Comparison of ENCODE assay signal across 8 cellular contexts in genomic region chr12:92827836-92828431, GRCh38.
A peak's percentile ranks its signal among the peaks of the same experiment; 100 is the strongest.
DNase-seq lines count a peak whose midpoint lies in the region; ATAC-seq, FAIRE-seq and TF ChIP-seq lines count a peak whose summit lies in the region.

No MANE protein-coding gene starts in this region.

- no peak for TF ChIP-seq EP300 in sigmoid colon (IDR thresholded peaks at IDR 0.05)

- no peak overlapping the region for H3K27ac ChIP-seq in sigmoid colon

- intact Hi-C loops in mucosa of descending colon (cut with DNase I, micrococcal nuclease): no loop called here
- intact Hi-C loops in sigmoid colon (cut with DNase I): no loop called here

- ATAC-seq in mucosa of descending colon (peak; percentile 62), HG03025 (IDR thresholded peaks at IDR 0.05; ENCODE audit: low FRiP score, unreplicated experiment) (no peak)

- TF ChIP-seq POLR2A in sigmoid colon (IDR thresholded peaks at IDR 0.05): no peak

- no peak for FAIRE-seq in D721Med (lab: Jason Lieb, UNC)

- no peak overlapping the region for H3K4me3 ChIP-seq in cardiac fibroblast (replicated peaks in 1 of 2; ENCODE audit: low read depth in 2 of 2, low read length in 2 of 2)
- no peak overlapping the region for H3K4me3 ChIP-seq in mucosa of descending colon
- no peak overlapping the region for H3K4me3 ChIP-seq in sigmoid colon

- TF ChIP-seq CTCF in D721Med (IDR thresholded peaks at IDR 0.05; ENCODE audit: insufficient read depth, missing control alignments): peak; percentile 71
- peak; percentile 94 for TF ChIP-seq CTCF in cardiac fibroblast (IDR thresholded peaks at IDR 0.05; ENCODE audit: low read depth, low read length)
- peak; percentile 42 for TF ChIP-seq CTCF in mucosa of descending colon (IDR thresholded peaks at IDR 0.05)
- TF ChIP-seq CTCF in sigmoid colon (IDR thresholded peaks at IDR 0.05): no peak

- H3K9me3 ChIP-seq in mucosa of descending colon (no peaks in the 10 kb centered on the region), sigmoid colon (no peaks in the 10 kb centered on the region)

- no peaks in the 10 kb centered on the region for H3K36me3 ChIP-seq in mucosa of descending colon (ENCODE audit: low read depth)
- peaks cover 0 to 58% (median 12%) of the 10 kb centered on the region in 4 donors for H3K36me3 ChIP-seq in sigmoid colon

- WGBS in sigmoid colon, 2 donors: 47 to 78% methylated on average over 4 of the region's 4 CpGs

- no peaks in the 10 kb centered on the region for H3K4me1 ChIP-seq in mucosa of descending colon (ENCODE audit: low read depth)
- no peaks in the 10 kb centered on the region for H3K4me1 ChIP-seq in sigmoid colon

- DNase-seq in D721Med (ENCODE audit: insufficient read length, low spot score) (no peak), HCEC 1CT (peak; percentile 69), RPMI7951 (ENCODE audit: low read depth) (peak; percentile 37), cardiac fibroblast (ENCODE audit: low read depth in 2 of 2) (peak; percentile 70 to 75), mucosa of descending colon (peak in 1 of 3 donors; percentile 74), sigmoid colon (no peak), GM19240 (ENCODE audit: insufficient read length, low spot score) (no peak)

- H3K27me3 ChIP-seq in sigmoid colon: no peaks in the 10 kb centered on the region

Comparison
In these comparisons a context has a peak if more than half of its experiments do, and no peak if none do; other contexts are left out.
1. DNase-seq: peak in HCEC 1CT (single experiment), RPMI7951 (single experiment) and cardiac fibroblast (2 of 2); none in D721Med (single experiment), sigmoid colon (single experiment) and GM19240 (single experiment).
2. CTCF ChIP-seq: peak in D721Med (single experiment), cardiac fibroblast (single experiment) and mucosa of descending colon (single experiment); none in sigmoid colon (0 of 4).